Comparison of ENCODE assay signal across 10 cellular contexts in the genomic region with DNA sequence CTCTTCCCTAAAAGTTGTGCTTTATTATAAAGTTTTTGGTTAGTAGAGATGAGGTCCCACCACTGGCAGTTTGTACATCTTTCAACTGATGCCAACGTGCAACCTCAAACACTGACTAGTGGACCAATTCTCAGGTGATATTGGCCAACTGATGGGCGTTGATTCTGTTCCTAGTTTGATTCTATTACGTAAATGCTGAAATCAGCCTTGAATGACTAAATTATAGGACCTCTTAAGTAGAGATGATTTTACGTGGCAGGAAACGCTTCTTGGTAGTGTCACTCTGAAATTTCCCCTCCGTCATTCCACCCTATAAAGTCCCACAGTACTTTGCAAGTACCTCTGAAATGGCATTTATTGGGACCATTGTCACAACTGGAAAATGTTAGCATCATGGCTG. TPM values are rescaled to one million over a fixed set of nuclear protein-coding genes. Genes with fewer than 3 reads are reported as not detected.
DNase-seq lines count a peak whose midpoint lies in the region; ATAC-seq and TF ChIP-seq lines count a peak whose summit lies in the region.
"Had no signal": no experiment of that assay in that cellular context is flagged by ENCODE, and none has a peak within 500 bp of the region (broad histone marks: within the 10 kb centered on the region; RNA-seq: fewer than 3 reads in every experiment).

No MANE protein-coding gene starts in this region.

- H3K9me3 ChIP-seq in H9 (ENCODE audit: control insufficient read depth, low read depth, low read length) = no peaks in the 10 kb centered on the region

- no peak overlapping the region for H2BK120ac ChIP-seq in H9 (ENCODE audit: low read depth, low read length, poor library complexity, severe bottlenecking)

- DNase-seq in CD1c-positive myeloid dendritic cell (ENCODE audit: extremely low spot score) (peak; percentile 20), H9 (no peak), fibroblast of mammary gland (ENCODE audit: low read depth) (peak; percentile 50), MV-4-11 (lab: John Stamatoyannopoulos, UW) (no peak), SKM-1 (lab: John Stamatoyannopoulos, UW; ENCODE audit: unreplicated experiment) (no peak)
- DNase-seq in activated CD8-positive, alpha-beta T cell treated with anti-CD3 and anti-CD28 coated beads for 36 hours = peak; percentile 48
- DNase-seq: midbrain had no signal

- no peak overlapping the region for H3K56ac ChIP-seq in H9 (ENCODE audit: insufficient read length, low read depth, low read length)

- H3K4me3 Mint-ChIP-seq in H9 = no peak overlapping the region
- peak overlapping the region; percentile 46 for H3K4me3 Mint-ChIP-seq in activated CD8-positive, alpha-beta T cell treated with anti-CD3 and anti-CD28 coated beads for 36 hours

- peaks cover 11 to 34% (median 19%) of the 10 kb centered on the region in 3 experiments; a peak in 6 of 7 replicates for H3K36me3 Mint-ChIP-seq in H9 (ENCODE audit: insufficient read depth in 1 of 3, low read depth in 3 of 3)
- H3K36me3 Mint-ChIP-seq in activated CD8-positive, alpha-beta T cell treated with anti-CD3 and anti-CD28 coated beads for 36 hours (ENCODE audit: low read depth) = peaks cover 34% of the 10 kb centered on the region

- WGBS in H9 (ENCODE audit: extremely low coverage, insufficient read length, low lambda C conversion rate) = no CpG with 5 or more reads among the region's 6 CpGs

- no peaks in the 10 kb centered on the region for H4K20me1 ChIP-seq in H9 (ENCODE audit: control insufficient read depth, insufficient read depth, insufficient read length)

- H2BK15ac ChIP-seq in H9 (ENCODE audit: low read depth, low read length) = no peak overlapping the region

- no peak overlapping the region for H2BK5ac ChIP-seq in H9 (ENCODE audit: insufficient read length, low read length)

- no peaks in the 10 kb centered on the region for H3K23me2 ChIP-seq in H9 (ENCODE audit: insufficient read length, low read depth, low read length, poor library complexity, severe bottlenecking)

- H3K27ac Mint-ChIP-seq in H9 = no peak overlapping the region
- H3K27ac Mint-ChIP-seq in activated CD8-positive, alpha-beta T cell treated with anti-CD3 and anti-CD28 coated beads for 36 hours = peak overlapping the region; percentile 89

- ATAC-seq in activated CD8-positive, alpha-beta T cell treated with anti-CD3 and anti-CD28 coated beads for 36 hours = peak; percentile 81
- ATAC-seq in GM18519 (IDR thresholded peaks at IDR 0.05; ENCODE audit: low FRiP score, unreplicated experiment) = no peak
- ATAC-seq in HG03439 (IDR thresholded peaks at IDR 0.05; ENCODE audit: unreplicated experiment) = no peak

- H3K14ac ChIP-seq in H9 (ENCODE audit: insufficient read depth, low read length) = no peak overlapping the region

- intact Hi-C loops in activated CD8-positive, alpha-beta T cell treated with anti-CD3 and anti-CD28 coated beads for 36 hours (cut with micrococcal nuclease) = no loop called here

- no peak overlapping the region for H4K5ac ChIP-seq in H9 (ENCODE audit: insufficient read length, low read depth, low read length)

- TF ChIP-seq CTCF in H9 (conservative IDR thresholded peaks at IDR 0.05) (no peak), fibroblast of mammary gland (conservative IDR thresholded peaks at IDR 0.05; ENCODE audit: control insufficient read depth, insufficient read depth, low read depth, low read length) (no peak)
- TF ChIP-seq CTCF in activated CD8-positive, alpha-beta T cell treated with anti-CD3 and anti-CD28 coated beads for 36 hours (IDR thresholded peaks at IDR 0.05) = no peak

- H3K79me2 ChIP-seq in H9 (ENCODE audit: insufficient read depth, low read length) = no peaks in the 10 kb centered on the region

- no peaks in the 10 kb centered on the region for H3K27me3 ChIP-seq in H9 (ENCODE audit: insufficient read depth, low read length)

- H2AK5ac ChIP-seq in H9 (ENCODE audit: insufficient read length, low read length) = no peak overlapping the region

- no peak overlapping the region for H4K91ac ChIP-seq in H9 (ENCODE audit: insufficient read length, low read depth, low read length)

- H3K4ac ChIP-seq in H9 (ENCODE audit: low read depth, low read length) = no peak overlapping the region

- H3K27ac ChIP-seq in H9 (ENCODE audit: insufficient read length, low read depth, low read length) = peak overlapping the region; percentile 39

- H2BK20ac ChIP-seq in H9 (ENCODE audit: low read depth, low read length, poor library complexity, severe bottlenecking) = no peak overlapping the region

- H3K79me1 ChIP-seq in H9 (ENCODE audit: insufficient read depth, low read depth, low read length, poor library complexity, severe bottlenecking) = no peaks in the 10 kb centered on the region

- no peak overlapping the region for H2AFZ ChIP-seq in H9 (ENCODE audit: low read length)

- H3K9ac ChIP-seq in H9 (ENCODE audit: extremely low read depth, insufficient read length, low read length) = no peak overlapping the region

- peaks cover 0 to 6% of the 10 kb centered on the region in 2 experiments; a peak in 2 of 4 replicates for H3K4me1 Mint-ChIP-seq in H9
- peaks cover 52% of the 10 kb centered on the region for H3K4me1 Mint-ChIP-seq in activated CD8-positive, alpha-beta T cell treated with anti-CD3 and anti-CD28 coated beads for 36 hours (ENCODE audit: low read depth)

- POLR2A ChIA-PET in activated CD8-positive, alpha-beta T cell treated with anti-CD3 and anti-CD28 coated beads for 36 hours (lab: Charles Lee) = interaction anchor here (1.4 to 4.0 kb wide), 5 partner anchors 10 to 58 kb away, joined by 4 to 32 read pairs (median 7); partner anchors contain the start of gene PRPF38B

- H3K18ac ChIP-seq in H9 (ENCODE audit: insufficient read length, low read depth, low read length) = no peak overlapping the region

- CTCF ChIA-PET in activated CD8-positive, alpha-beta T cell treated with anti-CD3 and anti-CD28 coated beads for 36 hours (lab: Charles Lee) = interaction anchor here (1.2 to 4.3 kb wide), 2 partner anchors 10 to 143 kb away, joined by 3 to 21 read pairs; partner anchors contain the start of gene PRPF38B

- no peak overlapping the region for H3K4me2 ChIP-seq in H9 (ENCODE audit: insufficient read depth, insufficient read length, low read length)

- H2BK12ac ChIP-seq in H9 (ENCODE audit: insufficient read length, low read depth, low read length) = no peak overlapping the region

- no peaks in the 10 kb centered on the region for H3K9me3 Mint-ChIP-seq in H9
- H3K9me3 Mint-ChIP-seq in activated CD8-positive, alpha-beta T cell treated with anti-CD3 and anti-CD28 coated beads for 36 hours = no peaks in the 10 kb centered on the region

- no peak overlapping the region for H4K8ac ChIP-seq in H9 (replicated peaks; ENCODE audit: insufficient read length, low read depth, low read length)

- no peak overlapping the region for H3T11ph ChIP-seq in H9 (ENCODE audit: low read length)

- H3K4me3 ChIP-seq in fibroblast of mammary gland (ENCODE audit: control insufficient read depth, low read depth, low read length) = no peak overlapping the region

- H3K27me3 Mint-ChIP-seq in H9 (ENCODE audit: low read depth) = no peaks in the 10 kb centered on the region; the same call in 1 of the 2 replicates
- H3K27me3 Mint-ChIP-seq in activated CD8-positive, alpha-beta T cell treated with anti-CD3 and anti-CD28 coated beads for 36 hours = no peaks in the 10 kb centered on the region

- no peak overlapping the region for H3K23ac ChIP-seq in H9 (ENCODE audit: insufficient read length, low read depth, low read length)

- no peaks in the 10 kb centered on the region for H3K4me1 ChIP-seq in H9 (ENCODE audit: insufficient read depth, low read length)

RNA-seq across cellular contexts. Expression of gene FNDC7, which starts 8.8 kb away (rescaled TPM):
- 0.11 and 0.13 TPM in 2 replicates for total RNA-seq in H9 (2021)
- under 1 TPM in 1 of 2 experiments, not detected in 1; 0.20 TPM for total RNA-seq in activated CD8-positive, alpha-beta T cell treated with anti-CD3 and anti-CD28 coated beads for 36 hours
- total RNA-seq: dermis microvascular lymphatic vessel endothelial cell had no signal

RNA-seq across cellular contexts. Expression of gene PRPF38B, which starts 11.8 kb away (rescaled TPM):
- 60.0 and 60.1 TPM in 2 replicates for total RNA-seq in H9 (2021)
- total RNA-seq in activated CD8-positive, alpha-beta T cell treated with anti-CD3 and anti-CD28 coated beads for 36 hours = 10 to 100 TPM; 62.5 to 65.3 TPM

RNA-seq across cellular contexts. Expression of gene STXBP3, which starts 42.5 kb away (rescaled TPM):
- total RNA-seq in H9 (2021) = 29.4 and 34.1 TPM in 2 replicates
- 10 to 100 TPM; 34.4 to 38.3 TPM for total RNA-seq in activated CD8-positive, alpha-beta T cell treated with anti-CD3 and anti-CD28 coated beads for 36 hours

RNA-seq across cellular contexts. Expression of gene HENMT1, which starts 43.0 kb away (rescaled TPM):
- total RNA-seq in H9 (2021) = 6.2 and 6.6 TPM in 2 replicates
- total RNA-seq in activated CD8-positive, alpha-beta T cell treated with anti-CD3 and anti-CD28 coated beads for 36 hours = 10 to 100 TPM; 25.3 to 27.1 TPM

Comparison
In these comparisons a context has a peak if more than half of its experiments do, and no peak if none do; other contexts are left out.
1. DNase-seq: peak in CD1c-positive myeloid dendritic cell (single experiment), activated CD8-positive, alpha-beta T cell treated with anti-CD3 and anti-CD28 coated beads for 36 hours (single experiment) and fibroblast of mammary gland (single experiment); none in H9 (single experiment), MV-4-11 (single experiment) and SKM-1 (single experiment).